14 cellular contexts compared by ENCODE assay signal in the genomic region with DNA sequence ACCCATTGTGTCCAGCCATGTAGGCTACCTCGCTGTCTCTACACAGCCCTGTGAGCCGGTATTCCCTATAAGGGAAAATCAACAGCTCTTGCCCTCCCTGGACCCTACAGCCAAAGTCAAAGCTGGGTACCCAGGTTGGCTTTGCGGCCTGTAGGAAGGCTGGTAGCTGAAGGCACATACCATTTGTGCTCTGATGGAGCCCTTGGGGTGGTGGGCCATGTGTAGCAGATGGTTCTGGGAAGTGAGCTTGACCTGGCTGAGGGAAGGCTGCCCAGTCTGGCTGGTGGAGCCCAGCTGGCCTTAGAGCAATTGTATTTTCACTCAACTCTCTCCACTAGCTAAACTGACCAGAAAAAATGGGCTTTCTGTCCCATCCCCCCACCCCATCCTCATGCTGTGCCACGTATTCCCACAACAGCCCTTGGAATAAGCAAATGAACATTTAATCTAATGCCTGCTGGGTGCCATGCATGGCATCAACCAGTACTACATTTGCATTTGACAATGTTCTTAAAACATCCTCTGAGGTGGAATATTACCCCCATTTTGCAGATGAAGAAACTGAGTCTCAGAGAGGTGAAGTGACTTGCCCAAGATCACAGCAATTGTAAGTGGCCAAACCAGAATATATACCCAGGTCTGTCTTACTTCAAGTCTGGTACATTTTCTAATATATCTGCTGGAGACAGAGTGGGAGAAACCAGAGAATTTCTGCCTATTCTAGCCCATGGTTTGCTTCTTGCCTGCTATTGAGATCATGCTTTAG. TPM values are rescaled to one million over a fixed set of nuclear protein-coding genes. Genes with fewer than 3 reads are reported as not detected.
DNase-seq lines count a peak whose midpoint lies in the region; ATAC-seq and TF ChIP-seq lines count a peak whose summit lies in the region.
"Had no signal": no experiment of that assay in that cellular context is flagged by ENCODE, and none has a peak within 500 bp of the region (broad histone marks: within the 10 kb centered on the region; RNA-seq: fewer than 3 reads in every experiment).

No MANE protein-coding gene starts in this region.

- H3K9me3 Mint-ChIP-seq in CD4-positive, CD25-positive, alpha-beta regulatory T cell: peaks cover 0 to 2% (median 0%) of the 10 kb centered on the region in 7 donors
- H3K9me3 Mint-ChIP-seq in HFFc6 (no peaks in the 10 kb centered on the region), brain (no peaks in the 10 kb centered on the region), natural killer cell (no peaks in the 10 kb centered on the region), CD14-positive monocyte (peaks cover 0 to 6% (median 2%) of the 10 kb centered on the region in 7 donors)

- peak overlapping the region in 3 of 4 donors; percentile 70 to 88 (median 85) for H3K4me3 Mint-ChIP-seq in CD4-positive, CD25-positive, alpha-beta regulatory T cell
- H3K4me3 Mint-ChIP-seq in HFFc6 (peak overlapping the region; percentile 50; the same call in 1 of the 2 replicates), brain (peak overlapping the region; percentile 86 to 100 (median 94)), natural killer cell (peak overlapping the region; percentile 79), CD14-positive monocyte (peak overlapping the region in 1 of 2 donors; percentile 90)

- no peak overlapping the region for H3K4me3 ChIP-seq in CD4-positive, CD25-positive, alpha-beta regulatory T cell (ENCODE audit: low read depth, low read length)
- H3K4me3 ChIP-seq: MG63 had no signal

- peaks cover 27% of the 10 kb centered on the region for H3K27me3 ChIP-seq in CD4-positive, CD25-positive, alpha-beta regulatory T cell (ENCODE audit: control insufficient read depth, insufficient read depth, low read length)
- H3K27me3 ChIP-seq: MG63 had no signal

- H3K27ac ChIP-seq in CD4-positive, CD25-positive, alpha-beta regulatory T cell (ENCODE audit: insufficient read depth, low read length, poor library complexity, severe bottlenecking): no peak overlapping the region
- H3K27ac ChIP-seq: upper lobe of left lung had no signal

- no peaks in the 10 kb centered on the region for H3K9me3 ChIP-seq in CD4-positive, CD25-positive, alpha-beta regulatory T cell (ENCODE audit: control insufficient read depth in 2 of 2, low read length in 2 of 2)
- H3K9me3 ChIP-seq: MG63, upper lobe of left lung had no signal

- H3K36me3 Mint-ChIP-seq in CD4-positive, CD25-positive, alpha-beta regulatory T cell: no peaks in the 10 kb centered on the region
- H3K36me3 Mint-ChIP-seq in HFFc6 (ENCODE audit: low read depth) (no peaks in the 10 kb centered on the region), brain (peaks cover 28% of the 10 kb centered on the region), natural killer cell (no peaks in the 10 kb centered on the region), CD14-positive monocyte (peaks cover 0 to 9% of the 10 kb centered on the region in 2 donors)

- no peaks in the 10 kb centered on the region for H3K36me3 ChIP-seq in CD4-positive, CD25-positive, alpha-beta regulatory T cell (ENCODE audit: control insufficient read depth, insufficient read depth, low read length)
- H3K36me3 ChIP-seq: MG63, upper lobe of left lung had no signal

- TF ChIP-seq CTCF in HFFc6 (IDR thresholded peaks at IDR 0.05) (no peak), brain (conservative IDR thresholded peaks at IDR 0.05) (no peak), natural killer cell (IDR thresholded peaks at IDR 0.05) (no peak), CD14-positive monocyte (IDR thresholded peaks at IDR 0.05) (no peak)

- H3K27ac Mint-ChIP-seq in CD4-positive, CD25-positive, alpha-beta regulatory T cell: no peak overlapping the region
- H3K27ac Mint-ChIP-seq in HFFc6 (no peak overlapping the region), brain (peak overlapping the region; percentile 88 to 100 (median 98)), natural killer cell (no peak overlapping the region), CD14-positive monocyte (no peak overlapping the region)

- H3K4me1 ChIP-seq in CD4-positive, CD25-positive, alpha-beta regulatory T cell (ENCODE audit: control insufficient read depth, insufficient read depth, low read length, poor library complexity, severe bottlenecking): peaks cover 9% of the 10 kb centered on the region

- peaks cover 37% of the 10 kb centered on the region for H3K27me3 Mint-ChIP-seq in CD4-positive, CD25-positive, alpha-beta regulatory T cell
- H3K27me3 Mint-ChIP-seq in HFFc6 (ENCODE audit: insufficient read depth) (peaks cover 6% of the 10 kb centered on the region), brain (peaks cover 11% of the 10 kb centered on the region), natural killer cell (ENCODE audit: low read depth in 2 of 2) (peaks cover 47 to 49% of the 10 kb centered on the region in 2 donors), CD14-positive monocyte (ENCODE audit: low read depth in 3 of 3) (peaks cover 29 to 51% (median 41%) of the 10 kb centered on the region in 3 donors)

- H3K4me1 Mint-ChIP-seq in CD4-positive, CD25-positive, alpha-beta regulatory T cell: peaks cover 0 to 15% (median 6%) of the 10 kb centered on the region in 4 donors
- H3K4me1 Mint-ChIP-seq in HFFc6 (ENCODE audit: low read depth) (peaks cover 21% of the 10 kb centered on the region), brain (peaks cover 65% of the 10 kb centered on the region), natural killer cell (peaks cover 0 to 10% of the 10 kb centered on the region in 2 donors), CD14-positive monocyte (peaks cover 18% of the 10 kb centered on the region)

- intact Hi-C loops in natural killer cell (cut with micrococcal nuclease) (no loop called here), CD14-positive monocyte (cut with micrococcal nuclease) (no loop called here)

- ATAC-seq in CD4-positive, CD25-positive, alpha-beta regulatory T cell (ENCODE audit: low read depth in 2 of 2): no peak
- ATAC-seq in natural killer cell (no peak), GM21723 (IDR thresholded peaks at IDR 0.05; ENCODE audit: unreplicated experiment) (no peak), GM21529 (IDR thresholded peaks at IDR 0.05; ENCODE audit: unreplicated experiment) (no peak), GM19455 (IDR thresholded peaks at IDR 0.05; ENCODE audit: unreplicated experiment) (no peak)

- no peak for DNase-seq in CD4-positive, CD25-positive, alpha-beta regulatory T cell
- no peak for DNase-seq in HFFc6
- DNase-seq in natural killer cell: no peak
- no peak for DNase-seq in CD14-positive monocyte (ENCODE audit: low spot score)
- DNase-seq: activated CD8-positive, alpha-beta memory T cell treated with anti-CD3 and anti-CD28 coated beads, Interleukin-2, amount 50 U/mL, for 4 hours; HCEC 1CT; MG63; NCI-H2171 treated with DMSO at 0.1 percent for 48 hours; SIG-M5; upper lobe of left lung had no signal

RNA-seq across cellular contexts. Expression of a gene that starts 56.8 kb away (rescaled TPM):
- 101 TPM for total RNA-seq in CD4-positive, CD25-positive, alpha-beta regulatory T cell
- 100 to 1,000 TPM; 612 to 867 (median 641) TPM for polyA plus RNA-seq in CD4-positive, CD25-positive, alpha-beta regulatory T cell
- total RNA-seq in HFFc6 (2021; fragmentation: NEBNext Ultra II Directional; extraction: Animal tissue kit (Norgen Biotek cat#: 25700)): 100 to 1,000 TPM; 181 to 275 (median 249) TPM
- polyA plus RNA-seq in brain (ENCODE audit: insufficient read depth, low read depth, low replicate concordance) (540 TPM), CD14-positive monocyte (100 to 1,000 TPM; 393 to 463 TPM)
- 10 to 100 TPM; 63.6 to 72.9 (median 71.1) TPM for total RNA-seq in natural killer cell

Comparison
In these comparisons a context has a peak if more than half of its experiments do, and no peak if none do; other contexts are left out.
1. H3K27ac Mint-ChIP-seq: peak in brain (5 of 5); none in CD4-positive, CD25-positive, alpha-beta regulatory T cell (0 of 3), HFFc6 (single experiment), natural killer cell (0 of 2) and CD14-positive monocyte (0 of 7).